In the genomic region with DNA sequence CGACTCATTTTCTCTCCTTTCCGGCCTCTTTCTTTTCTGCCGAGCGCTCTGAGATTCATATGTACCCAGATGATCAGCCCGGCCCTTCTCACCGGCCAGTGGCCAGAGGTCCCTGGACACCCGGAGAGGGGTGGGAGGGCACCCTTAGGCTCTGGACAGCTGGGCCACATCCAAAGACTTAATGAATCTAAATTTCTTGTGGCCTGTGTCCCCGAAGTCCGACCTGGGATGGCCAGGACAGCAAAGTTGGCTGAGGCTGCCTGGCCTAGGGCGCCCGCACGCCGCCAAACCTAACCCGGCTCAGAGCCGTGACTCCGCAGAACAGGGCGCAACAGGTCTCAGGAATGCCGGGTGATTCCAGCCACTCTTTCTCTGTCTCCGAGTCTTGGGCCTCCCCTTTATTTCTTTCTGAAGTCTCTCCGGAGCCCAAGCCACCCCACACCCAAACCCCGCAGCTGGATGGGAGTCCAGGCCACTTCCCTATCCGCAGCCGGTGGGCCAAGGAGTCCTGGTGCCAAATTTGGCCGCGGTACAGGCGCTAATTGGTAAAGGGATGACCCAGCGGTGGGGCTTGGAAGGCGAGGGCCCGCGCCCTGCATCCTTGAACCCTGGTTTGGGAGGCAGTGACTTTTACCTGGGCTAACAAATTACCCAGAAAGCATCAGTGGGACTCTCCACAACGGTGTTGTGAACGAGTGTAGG, we compare ENCODE assay signal across 24 cellular contexts. TPM values are rescaled to one million over a fixed set of nuclear protein-coding genes. Genes with fewer than 3 reads are reported as not detected.
DNase-seq lines count a peak whose midpoint lies in the region; ATAC-seq lines count a peak whose summit lies in the region.
"Had no signal": no experiment of that assay in that cellular context is flagged by ENCODE, and none has a peak within 500 bp of the region (broad histone marks: within the 10 kb centered on the region; RNA-seq: fewer than 3 reads in every experiment).

No MANE protein-coding gene starts in this region.

- no peak overlapping the region for H2AK5ac ChIP-seq in mesenchymal stem cell (ENCODE audit: low read length, severe bottlenecking)

- peaks cover 9 to 15% of the 10 kb centered on the region in 2 donors for H3K9me3 Mint-ChIP-seq in stimulated activated naive B cell treated with anti-CD40 and anti-IgM and Interleukin-4, amounts not matched to agents 10 μg/mL and 1 μg/mL and 100 μg/mL, for 72 hours

- WGBS in mesenchymal stem cell: 5% methylated on average over 32 of the region's 32 CpGs

- H3K4me1 Mint-ChIP-seq in stimulated activated naive B cell treated with anti-CD40 and anti-IgM and Interleukin-4, amounts not matched to agents 10 μg/mL and 1 μg/mL and 100 μg/mL, for 72 hours: peaks cover 30 to 61% of the 10 kb centered on the region in 2 donors

- DNase-seq in DMS53 (lab: John Stamatoyannopoulos, UW) (peak; percentile 49), DMS53 treated with DMSO at 0.1 percent for 48 hours (lab: John Stamatoyannopoulos, UW; ENCODE audit: unreplicated experiment) (no peak), ecto neural progenitor cell (ENCODE audit: low spot score) (peak; percentile 74), mesenchymal stem cell (no peak), SHP77 treated with DMSO at 0.1 percent for 48 hours (lab: John Stamatoyannopoulos, UW) (no peak)
- DNase-seq in stimulated activated naive B cell treated with anti-CD40 and anti-IgM and Interleukin-4, amounts not matched to agents 10 μg/mL and 1 μg/mL and 100 μg/mL, for 72 hours: no peak
- DNase-seq: activated CD4-positive, alpha-beta T cell treated with anti-CD3 and anti-CD28 coated beads for 4 hours; activated CD8-positive, alpha-beta memory T cell treated with anti-CD3 and anti-CD28 coated beads, Interleukin-2, amount 10 ng/mL, durations not matched to agents 7 days and 5 days; brain microvascular endothelial cell; effector memory CD4-positive, alpha-beta T cell; esophagus squamous epithelium; kidney; NCI-H187; stimulated activated naive CD8-positive, alpha-beta T cell treated with anti-CD3 and anti-CD28 coated beads, Interleukin-15, Interleukin-2, amounts not matched to agents 100 U/mL and 50 U/mL, for 24 hours had no signal

- H3K27ac Mint-ChIP-seq in stimulated activated naive B cell treated with anti-CD40 and anti-IgM and Interleukin-4, amounts not matched to agents 10 μg/mL and 1 μg/mL and 100 μg/mL, for 72 hours: peak overlapping the region; percentile 75
- H3K27ac Mint-ChIP-seq: activated naive CD8-positive, alpha-beta T cell had no signal

- H3K4me2 ChIP-seq in mesenchymal stem cell (ENCODE audit: low read length, poor library complexity, severe bottlenecking): peak overlapping the region; percentile 32

- H3K79me1 ChIP-seq in mesenchymal stem cell (replicated peaks; ENCODE audit: low read length, poor library complexity, severe bottlenecking): no peaks in the 10 kb centered on the region

- no peak for ATAC-seq in stimulated activated naive B cell treated with anti-CD40 and anti-IgM and Interleukin-4, amounts not matched to agents 10 μg/mL and 1 μg/mL and 100 μg/mL, for 72 hours (replicated peaks)
- ATAC-seq in GM21381 (IDR thresholded peaks at IDR 0.05; ENCODE audit: unreplicated experiment) (no peak), HG02759 (IDR thresholded peaks at IDR 0.05; ENCODE audit: unreplicated experiment) (no peak)
- ATAC-seq: activated CD8-positive, alpha-beta memory T cell treated with anti-CD3 and anti-CD28 coated beads, Interleukin-2, amount 10 ng/mL, durations not matched to agents 7 days and 5 days; gastroesophageal sphincter; HCT116; HepG2; stimulated activated naive CD8-positive, alpha-beta T cell treated with anti-CD3 and anti-CD28 coated beads, Interleukin-15, Interleukin-2, amounts not matched to agents 100 U/mL and 50 U/mL, for 24 hours had no signal

- H2BK5ac ChIP-seq in mesenchymal stem cell (ENCODE audit: low read depth, low read length, poor library complexity, severe bottlenecking): no peak overlapping the region

- no peak overlapping the region for H2BK12ac ChIP-seq in mesenchymal stem cell (ENCODE audit: low read length in 2 of 2)

- H3K4me3 ChIP-seq in mesenchymal stem cell (ENCODE audit: insufficient read depth in 1 of 2, low read depth in 1 of 2, low read length in 2 of 2): peak overlapping the region in 1 of 2 experiments; percentile 44
- H3K4me3 ChIP-seq: gastroesophageal sphincter, lung, SK-N-MC, thyroid gland had no signal

- no peak overlapping the region for H3K14ac ChIP-seq in mesenchymal stem cell (ENCODE audit: low read length in 2 of 2)

- no peak overlapping the region for H3K27ac ChIP-seq in mesenchymal stem cell (ENCODE audit: low read length, poor library complexity, severe bottlenecking)
- H3K27ac ChIP-seq: 22Rv1, brain microvascular endothelial cell, esophagus squamous epithelium, gastroesophageal sphincter, SK-N-MC, thyroid gland had no signal

- no peak overlapping the region for H4K91ac ChIP-seq in mesenchymal stem cell (ENCODE audit: low read length)

- peaks cover 28% of the 10 kb centered on the region for H3K4me1 ChIP-seq in mesenchymal stem cell (ENCODE audit: control insufficient read depth, insufficient read depth, low read depth, low read length)

- no peak overlapping the region for H3K18ac ChIP-seq in mesenchymal stem cell (ENCODE audit: low read depth in 1 of 2, low read length in 2 of 2)

- peaks cover 11 to 19% of the 10 kb centered on the region in 2 donors for H3K36me3 Mint-ChIP-seq in stimulated activated naive B cell treated with anti-CD40 and anti-IgM and Interleukin-4, amounts not matched to agents 10 μg/mL and 1 μg/mL and 100 μg/mL, for 72 hours
- H3K36me3 Mint-ChIP-seq: activated naive CD8-positive, alpha-beta T cell had no signal

- H3K4ac ChIP-seq in mesenchymal stem cell (ENCODE audit: low read depth in 1 of 2, low read length in 2 of 2): no peak overlapping the region

- H3K9me3 ChIP-seq in mesenchymal stem cell (ENCODE audit: control insufficient read depth, low read length): peaks cover 5% of the 10 kb centered on the region
- H3K9me3 ChIP-seq: esophagus squamous epithelium, thyroid gland had no signal

- H3K27me3 Mint-ChIP-seq in stimulated activated naive B cell treated with anti-CD40 and anti-IgM and Interleukin-4, amounts not matched to agents 10 μg/mL and 1 μg/mL and 100 μg/mL, for 72 hours: peaks cover 87 to 100% of the 10 kb centered on the region in 2 donors

- H3K4me3 Mint-ChIP-seq in stimulated activated naive B cell treated with anti-CD40 and anti-IgM and Interleukin-4, amounts not matched to agents 10 μg/mL and 1 μg/mL and 100 μg/mL, for 72 hours: no peak overlapping the region
- H3K4me3 Mint-ChIP-seq: activated CD8-positive, alpha-beta memory T cell treated with anti-CD3 and anti-CD28 coated beads, Interleukin-2, amount 10 ng/mL, durations not matched to agents 7 days and 5 days had no signal

- H2AFZ ChIP-seq in mesenchymal stem cell (ENCODE audit: low read depth, low read length): no peak overlapping the region

- H3K9ac ChIP-seq in mesenchymal stem cell (ENCODE audit: low read length): no peak overlapping the region

- H2BK120ac ChIP-seq in mesenchymal stem cell (ENCODE audit: low read depth, low read length): no peak overlapping the region

- H3K36me3 ChIP-seq in mesenchymal stem cell (ENCODE audit: control insufficient read depth in 1 of 2, insufficient read depth in 2 of 2, low read depth in 1 of 2, low read length in 2 of 2): no peaks in the 10 kb centered on the region
- H3K36me3 ChIP-seq: brain microvascular endothelial cell, esophagus squamous epithelium, gastroesophageal sphincter, thyroid gland had no signal

- no peak overlapping the region for H4K8ac ChIP-seq in mesenchymal stem cell (ENCODE audit: low read length)

- peaks cover 100% of the 10 kb centered on the region in 2 experiments for H3K27me3 ChIP-seq in mesenchymal stem cell (ENCODE audit: control insufficient read depth in 1 of 2, insufficient read depth in 1 of 2, low read length in 2 of 2)

- H2BK15ac ChIP-seq in mesenchymal stem cell (ENCODE audit: low read depth, poor library complexity, severe bottlenecking): no peak overlapping the region

- no peak overlapping the region for H3K23ac ChIP-seq in mesenchymal stem cell (ENCODE audit: low read length in 2 of 2)

RNA-seq across cellular contexts. Expression of gene PAX3, which starts 2.6 kb away (rescaled TPM):
- not detected for polyA plus RNA-seq in mesenchymal stem cell (2013, experiment 1 of 2)
- not detected for polyA plus RNA-seq in mesenchymal stem cell (2013, experiment 2 of 2)
- polyA plus RNA-seq: lung had no signal

Comparison
In these comparisons a context has a peak if more than half of its experiments do, and no peak if none do; other contexts are left out.
1. DNase-seq: peak in DMS53 (single experiment) and ecto neural progenitor cell (single experiment); none in DMS53 treated with DMSO at 0.1 percent for 48 hours (single experiment), mesenchymal stem cell (single experiment), stimulated activated naive B cell treated with anti-CD40 and anti-IgM and Interleukin-4, amounts not matched to agents 10 μg/mL and 1 μg/mL and 100 μg/mL, for 72 hours (single experiment) and SHP77 treated with DMSO at 0.1 percent for 48 hours (single experiment).